ENCODE assay signal across 1 cellular context in the genomic region with DNA sequence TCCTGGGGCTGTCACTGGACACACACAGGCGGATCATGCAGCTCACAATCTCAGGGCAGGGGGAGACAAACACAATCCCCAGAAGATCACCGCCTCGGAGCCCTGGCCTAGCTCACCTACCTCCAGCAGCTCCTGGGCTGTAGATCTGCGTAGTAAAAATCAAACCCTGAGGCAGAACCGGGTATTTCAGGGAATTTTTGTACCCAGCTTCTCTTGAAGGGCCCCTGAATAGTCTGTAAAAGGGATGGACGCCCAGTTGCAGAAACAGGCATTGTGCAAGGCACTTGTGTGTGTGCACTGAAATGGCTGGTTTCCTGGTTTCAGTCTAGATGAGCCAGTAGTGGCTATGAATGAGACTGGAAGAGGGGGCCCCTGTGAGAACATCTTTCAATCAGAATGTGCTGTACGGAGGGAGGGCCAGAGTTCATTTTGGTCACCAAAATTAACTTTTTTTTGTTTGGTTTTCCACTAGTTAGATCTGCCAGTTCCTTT.
TF ChIP-seq lines count a peak whose summit lies in the region.

No MANE protein-coding gene starts in this region.

TF ChIP-seq in HCT116, 20 proteins besides CTCF, POLR2A, EP300 and RAD21 (continued from another document):
- TF ChIP-seq, protein P1, sequence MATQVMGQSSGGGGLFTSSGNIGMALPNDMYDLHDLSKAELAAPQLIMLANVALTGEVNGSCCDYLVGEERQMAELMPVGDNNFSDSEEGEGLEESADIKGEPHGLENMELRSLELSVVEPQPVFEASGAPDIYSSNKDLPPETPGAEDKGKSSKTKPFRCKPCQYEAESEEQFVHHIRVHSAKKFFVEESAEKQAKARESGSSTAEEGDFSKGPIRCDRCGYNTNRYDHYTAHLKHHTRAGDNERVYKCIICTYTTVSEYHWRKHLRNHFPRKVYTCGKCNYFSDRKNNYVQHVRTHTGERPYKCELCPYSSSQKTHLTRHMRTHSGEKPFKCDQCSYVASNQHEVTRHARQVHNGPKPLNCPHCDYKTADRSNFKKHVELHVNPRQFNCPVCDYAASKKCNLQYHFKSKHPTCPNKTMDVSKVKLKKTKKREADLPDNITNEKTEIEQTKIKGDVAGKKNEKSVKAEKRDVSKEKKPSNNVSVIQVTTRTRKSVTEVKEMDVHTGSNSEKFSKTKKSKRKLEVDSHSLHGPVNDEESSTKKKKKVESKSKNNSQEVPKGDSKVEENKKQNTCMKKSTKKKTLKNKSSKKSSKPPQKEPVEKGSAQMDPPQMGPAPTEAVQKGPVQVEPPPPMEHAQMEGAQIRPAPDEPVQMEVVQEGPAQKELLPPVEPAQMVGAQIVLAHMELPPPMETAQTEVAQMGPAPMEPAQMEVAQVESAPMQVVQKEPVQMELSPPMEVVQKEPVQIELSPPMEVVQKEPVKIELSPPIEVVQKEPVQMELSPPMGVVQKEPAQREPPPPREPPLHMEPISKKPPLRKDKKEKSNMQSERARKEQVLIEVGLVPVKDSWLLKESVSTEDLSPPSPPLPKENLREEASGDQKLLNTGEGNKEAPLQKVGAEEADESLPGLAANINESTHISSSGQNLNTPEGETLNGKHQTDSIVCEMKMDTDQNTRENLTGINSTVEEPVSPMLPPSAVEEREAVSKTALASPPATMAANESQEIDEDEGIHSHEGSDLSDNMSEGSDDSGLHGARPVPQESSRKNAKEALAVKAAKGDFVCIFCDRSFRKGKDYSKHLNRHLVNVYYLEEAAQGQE (IDR thresholded peaks at IDR 0.05; ENCODE audit: low read depth), result no peak
- no peak for TF ChIP-seq TCF7L2 (IDR thresholded peaks at IDR 0.05; ENCODE audit: borderline replicate concordance, extremely low read depth, insufficient read depth, insufficient read length)
